22 cellular contexts compared by ENCODE assay signal in genomic region chr20:36177716-36178115, GRCh38.
"Had no signal": no experiment of that assay in that cellular context is flagged by ENCODE, and none has a peak within 500 bp of the region (broad histone marks: within the 10 kb centered on the region; RNA-seq: fewer than 3 reads in every experiment).

No MANE protein-coding gene starts in this region.

- H3K9me3 ChIP-seq: left lung, lower lobe of right lung, neutrophil, ovary, right atrium auricular region, spleen, tibial nerve, uterus had no signal

- H3K4me3 ChIP-seq: left lung, lower lobe of right lung, ovary, right atrium auricular region, skin epidermis, spleen, tibial nerve, uterus had no signal

- DNase-seq: head of caudate nucleus; hippocampal formation; left colon; lower lobe of right lung; mammary epithelial cell; mesendoderm; naive thymus-derived CD4-positive, alpha-beta T cell; occipital lobe; ovary; spleen; stimulated activated CD4-positive, alpha-beta T cell treated with anti-CD3 and anti-CD28 coated beads, Interleukin-4, amount 100 ng/mL, for 24 hours; stimulated activated naive CD4-positive, alpha-beta T cell; uterus had no signal

- FAIRE-seq: keratinocyte had no signal

- ATAC-seq: left colon; left lung; lower lobe of right lung; naive thymus-derived CD4-positive, alpha-beta T cell; natural killer cell treated with Interleukin-12 subunit alpha and Interleukin-12 subunit beta and Interleukin-15 and Interleukin-18, amount 100 ng/mL, for 72 hours; sciatic nerve; stimulated activated effector memory CD8-positive, alpha-beta T cell treated with anti-CD3 and anti-CD28 coated beads, Interleukin-12 subunit alpha, Interleukin-12 subunit beta, amount 100 ng/mL, for 72 hours had no signal

- H3K4me1 ChIP-seq: left lung, right atrium auricular region, uterus had no signal

- H3K36me3 ChIP-seq: neutrophil, ovary, uterus had no signal

- H3K27ac ChIP-seq: left lung, lower lobe of right lung, neutrophil, ovary, right atrium auricular region, skin epidermis, spleen, tibial nerve, uterus had no signal

- H3K27me3 ChIP-seq: left lung, ovary, right atrium auricular region, spleen, tibial nerve, uterus had no signal
